8 cellular contexts compared by ENCODE assay signal in the genomic region with DNA sequence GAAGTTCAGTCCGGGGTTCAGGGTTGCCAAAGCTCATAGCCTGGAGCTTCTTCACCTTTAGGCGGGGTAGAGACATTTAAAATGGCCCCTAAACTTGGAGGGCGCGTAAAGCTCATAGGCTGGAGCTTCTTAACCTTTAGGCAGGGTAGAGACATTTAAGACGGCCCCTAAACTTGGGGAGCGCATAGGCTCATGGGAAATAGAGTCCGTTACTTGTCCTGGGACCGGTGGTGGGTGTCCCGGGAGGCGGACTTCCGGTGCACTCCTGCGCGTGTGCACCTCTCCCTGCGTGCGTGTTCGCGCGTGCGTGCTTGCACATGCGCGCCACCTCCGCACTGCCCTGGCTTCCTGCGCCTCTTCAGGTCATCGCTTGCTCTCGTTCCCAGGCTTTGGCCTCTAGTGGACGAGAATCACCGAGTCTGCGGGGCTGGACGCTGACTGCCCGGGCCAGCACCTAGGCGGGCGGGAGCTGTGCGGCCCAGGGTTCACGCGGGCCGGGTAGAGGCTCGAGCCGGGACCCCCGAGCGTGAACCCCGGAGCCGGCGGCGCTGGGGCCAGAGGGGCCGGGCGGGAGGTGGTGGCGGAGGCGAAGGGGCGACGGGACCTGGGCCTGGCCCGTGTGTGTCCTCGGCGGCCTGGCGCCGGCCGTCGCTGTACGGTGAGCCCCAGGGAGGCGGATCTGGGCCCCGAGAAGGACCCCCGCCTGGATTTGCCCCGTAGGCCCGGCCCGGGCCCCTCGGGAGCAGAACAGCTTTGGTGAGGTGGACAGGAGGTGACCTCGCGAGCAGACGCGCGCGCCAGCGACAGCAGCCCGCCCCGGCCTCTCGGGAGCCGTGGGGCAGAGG. TPM values are rescaled to one million over a fixed set of nuclear protein-coding genes. Genes with fewer than 3 reads are reported as not detected.
DNase-seq lines count a peak whose midpoint lies in the region; ATAC-seq and TF ChIP-seq lines count a peak whose summit lies in the region.
"Not testable (repeated sequence)": the region's sequence is repeated elsewhere in the genome, so short reads cannot be mapped to it uniquely, and the experiment has no call there.

No MANE protein-coding gene starts in this region.

- H3K36me3 ChIP-seq in trophoblast cell (ENCODE audit: control insufficient read depth in 1 of 2, insufficient read depth in 2 of 2, low read length in 2 of 2), result not testable (repeated sequence)

- H3K4me1 Mint-ChIP-seq in type B pancreatic cell (ENCODE audit: unreplicated experiment), result not testable (repeated sequence)

- H3K27me3 Mint-ChIP-seq in type B pancreatic cell, result not testable (repeated sequence)

- peak overlapping the region; percentile 94 for H3K4me3 Mint-ChIP-seq in type B pancreatic cell

- peak overlapping the region; percentile 92 for H3K14ac ChIP-seq in trophoblast cell (ENCODE audit: low read length)

- H2BK5ac ChIP-seq in trophoblast cell (ENCODE audit: low read depth, low read length, poor library complexity), result peak overlapping the region; percentile 90

- not testable (repeated sequence) for H3K9me3 Mint-ChIP-seq in type B pancreatic cell

- not testable (repeated sequence) for H2AK5ac ChIP-seq in trophoblast cell (ENCODE audit: low read length)

- not testable (repeated sequence) for H2BK12ac ChIP-seq in trophoblast cell (ENCODE audit: low read length)

- DNase-seq in NCI-H1105 treated with DMSO at 0.1 percent for 48 hours (lab: John Stamatoyannopoulos, UW), result peak; percentile 95
- peak; percentile 95 for DNase-seq in SKM-1 treated with dmso at 0.1 percent for 144 hours (lab: John Stamatoyannopoulos, UW; ENCODE audit: unreplicated experiment)
- DNase-seq in activated naive CD8-positive, alpha-beta T cell treated with anti-CD3 and anti-CD28 coated beads, Interleukin-2, amount 50 U/mL, for 16 hours (ENCODE audit: low read depth, low spot score), result peak; percentile 84
- DNase-seq in cardiac septum (ENCODE audit: low spot score), result peak; percentile 97
- peak; percentile 98 to 99 for DNase-seq in trophoblast cell
- peak; percentile 95 for DNase-seq in type B pancreatic cell (ENCODE audit: extremely low spot score, unreplicated experiment)

- intact Hi-C loops in cardiac septum (cut with DNase I), result not testable (repeated sequence)

- not testable (repeated sequence) for H3K18ac ChIP-seq in trophoblast cell (ENCODE audit: low read length)

- not testable (repeated sequence) for H3K79me1 ChIP-seq in trophoblast cell (ENCODE audit: low read length)

- peak overlapping the region; percentile 37 for H3K27ac ChIP-seq in trophoblast cell (ENCODE audit: low read depth, low read length)

- peak overlapping the region; percentile 93 for H3K4ac ChIP-seq in trophoblast cell (ENCODE audit: low read depth, low read length)

- WGBS in trophoblast cell (ENCODE audit: extremely low coverage, insufficient coverage, insufficient read length), result no CpG with 5 or more reads among the region's 76 CpGs

- peak overlapping the region; percentile 79 for H4K91ac ChIP-seq in trophoblast cell (ENCODE audit: low read depth, low read length)

- not testable (repeated sequence) for H3K9me3 ChIP-seq in trophoblast cell (ENCODE audit: insufficient read depth, low read depth, low read length)

- not testable (repeated sequence) for H3K23ac ChIP-seq in trophoblast cell (ENCODE audit: low read length)

- H3K9ac ChIP-seq in trophoblast cell (ENCODE audit: low read length), result peak overlapping the region; percentile 95

- peak overlapping the region; percentile 78 for H2AFZ ChIP-seq in trophoblast cell (ENCODE audit: insufficient read depth, low read length, poor library complexity)

- H4K12ac ChIP-seq in trophoblast cell (ENCODE audit: low read depth, low read length), result peak overlapping the region; percentile 95

- peak overlapping the region; percentile 71 for H3K4me2 ChIP-seq in trophoblast cell (ENCODE audit: low read length)

- peaks cover 11% of the 10 kb centered on the region for H3K36me3 Mint-ChIP-seq in type B pancreatic cell

- not testable (repeated sequence) for H3K79me2 ChIP-seq in trophoblast cell (ENCODE audit: control insufficient read depth, insufficient read depth, low read length, poor library complexity)

- not testable (repeated sequence) for H3K4me1 ChIP-seq in trophoblast cell (ENCODE audit: control insufficient read depth in 1 of 2, insufficient read depth in 2 of 2, low read length in 2 of 2)

- H2BK120ac ChIP-seq in trophoblast cell (ENCODE audit: insufficient read depth, low read length, poor library complexity), result peak overlapping the region; percentile 77

- peak overlapping the region; percentile 91 for H3K27ac Mint-ChIP-seq in type B pancreatic cell

- peak; percentile 98 for ATAC-seq in HG02678 (IDR thresholded peaks at IDR 0.05; ENCODE audit: unreplicated experiment)

- TF ChIP-seq CTCF in GM12873 (IDR thresholded peaks at IDR 0.05; ENCODE audit: insufficient read depth, low read depth, low read length, missing control alignments) (peak; percentile 29), type B pancreatic cell (conservative IDR thresholded peaks at IDR 0.05) (peak; percentile 46)

- not testable (repeated sequence) for H3K27me3 ChIP-seq in trophoblast cell (ENCODE audit: insufficient read depth, low read length)

- H3K4me3 ChIP-seq in trophoblast cell (ENCODE audit: low read depth, low read length), result peak overlapping the region; percentile 75

- H4K8ac ChIP-seq in trophoblast cell (ENCODE audit: low read depth, low read length), result peak overlapping the region; percentile 90

RNA-seq across cellular contexts. Expression of gene SPDYE6, which starts 7.5 kb away (rescaled TPM):
- total RNA-seq in cardiac septum (not detected), type B pancreatic cell (ENCODE audit: low replicate concordance) (not detected in 2 replicates)
- polyA plus RNA-seq in trophoblast cell (2013), result not detected in 2 replicates

RNA-seq across cellular contexts. Expression of gene PRKRIP1, which starts 32.4 kb away (rescaled TPM):
- 15.4 TPM for total RNA-seq in cardiac septum
- 23.6 and 26.4 TPM in 2 replicates for polyA plus RNA-seq in trophoblast cell (2013)
- 28.2 and 34.0 TPM in 2 replicates for total RNA-seq in type B pancreatic cell (ENCODE audit: low replicate concordance)

Comparison
In these comparisons a context has a peak if more than half of its experiments do, and no peak if none do; other contexts are left out.
1. Peak in every context shown above with its lines: DNase-seq, ATAC-seq, H3K4me3 ChIP-seq and H3K27ac ChIP-seq.